In genomic region chr9:133121200-133122166, GRCh38 we compare ENCODE assay signal across 8 cellular contexts. TPM values are rescaled to one million over a fixed set of nuclear protein-coding genes. Genes with fewer than 3 reads are reported as not detected.
DNase-seq lines count a peak whose midpoint lies in the region; ATAC-seq and TF ChIP-seq lines count a peak whose summit lies in the region.

RALGDS (minus strand) TSS chr9:133121240; CDS start chr9:133121154, 86 bp downstream.

- 4 to 11% (median 6%) methylated on average over 25 to 56 of the region's 56 CpGs for WGBS in spleen, 5 donors

- H3K4me3 ChIP-seq in cardiac fibroblast (replicated peaks in 1 of 2; ENCODE audit: low read depth in 2 of 2, low read length in 2 of 2) (peak within 1 kb of the TSS; percentile 60 to 69), spleen (peak within 1 kb of the TSS; percentile 58 to 90 (median 66))

- H3K9me3 ChIP-seq in spleen = no peaks in the 10 kb centered on the region

- TF ChIP-seq POLR2A in spleen (IDR thresholded peaks at IDR 0.05) = no peak

- TF ChIP-seq CTCF in cardiac fibroblast (IDR thresholded peaks at IDR 0.05; ENCODE audit: low read depth, low read length) (no peak), spleen (IDR thresholded peaks at IDR 0.05 in 8 of 11, conservative IDR thresholded peaks at IDR 0.05 in 3 of 11) (peak in 1 of 11 experiments; percentile 4)

- H3K36me3 ChIP-seq in spleen = no peaks in the 10 kb centered on the region

- H3K27me3 ChIP-seq in spleen (replicated peaks in 1 of 7) = no peaks in the 10 kb centered on the region

- DNase-seq in NCI-H524 (lab: John Stamatoyannopoulos, UW) (peak; percentile 71 to 88), NCI-H524 treated with DMSO at 0.1 percent for 48 hours (lab: John Stamatoyannopoulos, UW) (no peak), NCI-H2227 treated with DMSO at 0.1 percent for 48 hours (lab: John Stamatoyannopoulos, UW) (peak; percentile 49), cardiac fibroblast (ENCODE audit: low read depth in 2 of 2) (peak; percentile 76 to 86), inferior parietal cortex (ENCODE audit: extremely low spot score) (peak; percentile 81), spleen (peak; percentile 97)
- peak; percentile 85 to 88 (median 87) for DNase-seq in activated CD4-positive, CD25-positive, alpha-beta regulatory T cell (lab: John Stamatoyannopoulos, UW)

- H3K27ac ChIP-seq in spleen = peak within 1 kb of the TSS; percentile 75 to 95 (median 92)

- H3K4me1 ChIP-seq in spleen = peaks cover 66 to 93% (median 88%) of the 10 kb centered on the region in 6 donors

- intact Hi-C loops in spleen (cut with DNase I; ENCODE audit: low total_unique reads) = no loop called here

- ATAC-seq in HG03097 (IDR thresholded peaks at IDR 0.05; ENCODE audit: low FRiP score, unreplicated experiment) = peak; percentile 59

RNA-seq across cellular contexts. Expression of gene RALGDS, which starts in this region (rescaled TPM):
- 10 to 100 TPM; 50.6 to 74.3 (median 60.3) TPM for total RNA-seq in spleen
- 10 to 100 TPM; 21.3 to 40.1 (median 27.2) TPM for polyA plus RNA-seq in spleen
